ENCODE assay signal across 1 cellular context in genomic region chr5:34717426-34718327, GRCh38.
TF ChIP-seq lines count a peak whose summit lies in the region.

No MANE protein-coding gene starts in this region.

TF ChIP-seq in H1, 55 proteins besides CTCF, POLR2A, EP300 and RAD21 (continued from another document):
- TF ChIP-seq SIN3A (conservative IDR thresholded peaks at IDR 0.05 in 1 of 2, IDR thresholded peaks at IDR 0.05 in 1 of 2; ENCODE audit: low read depth in 1 of 2, low read length in 2 of 2) (0 out of 4 replicates have a peak, but pooled peaks have one; percentile 13 to 43), TAF1 (IDR thresholded peaks at IDR 0.05; ENCODE audit: low read depth, low read length) (no peak), TAF7 (optimal IDR thresholded peaks at IDR 0.05; ENCODE audit: borderline replicate concordance, low read depth, low read length) (no peak), YY1 (IDR thresholded peaks at IDR 0.05; ENCODE audit: low read depth, low read length) (0 out of 2 replicates have a peak, but pooled peaks have one; percentile 5), TEAD4 (IDR thresholded peaks at IDR 0.05; ENCODE audit: low read depth, low read length) (peak; percentile 72), RBBP5 (IDR thresholded peaks at IDR 0.05; ENCODE audit: borderline replicate concordance, low read depth, low read length) (0 out of 2 replicates have a peak, but pooled peaks have one; percentile 72), GTF2F1 (IDR thresholded peaks at IDR 0.05; ENCODE audit: borderline replicate concordance, low read depth, low read length) (no peak)
